Comparison of ENCODE assay signal across 1 cellular context in genomic region chr2:170930132-170931109, GRCh38.
A peak's percentile ranks its signal among the peaks of the same experiment; 100 is the strongest.
TF ChIP-seq lines count a peak whose summit lies in the region.

No MANE protein-coding gene starts in this region.

TF ChIP-seq in K562, 482 proteins besides CTCF, POLR2A, EP300 and RAD21 (continued from another document and continues in another):
- TF ChIP-seq ZNF384 (IDR thresholded peaks at IDR 0.05; ENCODE audit: low read depth, low read length) (0 out of 2 replicates have a peak, but pooled peaks have one; percentile 35), CREM (IDR thresholded peaks at IDR 0.05; ENCODE audit: low read depth) (peak; percentile 82), SIN3A (IDR thresholded peaks at IDR 0.05; ENCODE audit: borderline replicate concordance in 2 of 2, control insufficient read depth in 1 of 2, low read depth in 2 of 2, low read length in 2 of 2) (peak in 1 of 2 experiments; percentile 53; a peak in 1 of 4 replicates), TRIM28 (IDR thresholded peaks at IDR 0.05) (no peak), RNF2 (IDR thresholded peaks at IDR 0.05) (no peak), NONO (IDR thresholded peaks at IDR 0.05; ENCODE audit: low read depth in 2 of 2, low read length in 1 of 2) (no peak), TAF1 (IDR thresholded peaks at IDR 0.05; ENCODE audit: control insufficient read depth, extremely low read depth, insufficient read depth, low read length, severe bottlenecking) (peak; percentile 77), MYC (IDR thresholded peaks at IDR 0.05; ENCODE audit: low read depth, low read length) (0 out of 2 replicates have a peak, but pooled peaks have one; percentile 24), MYC (CRISPR knock-in tag; IDR thresholded peaks at IDR 0.05; ENCODE audit: borderline replicate concordance, low read depth) (no peak), ZC3H8 (IDR thresholded peaks at IDR 0.05) (no peak), THRA (IDR thresholded peaks at IDR 0.05) (no peak), LEF1 (IDR thresholded peaks at IDR 0.05) (0 out of 2 replicates have a peak, but pooled peaks have one; percentile 28), DACH1 (IDR thresholded peaks at IDR 0.05; ENCODE audit: partially characterized antibody) (no peak), ZEB2 (IDR thresholded peaks at IDR 0.05) (no peak), PML (IDR thresholded peaks at IDR 0.05; ENCODE audit: low read length) (peak; percentile 55; the same call in 1 of the 2 replicates), SMAD2 (IDR thresholded peaks at IDR 0.05; ENCODE audit: low read depth, low read length) (no peak), ID3 (CRISPR knock-in tag; IDR thresholded peaks at IDR 0.05) (no peak), ID3 (tag; IDR thresholded peaks at IDR 0.05) (0 out of 2 replicates have a peak, but pooled peaks have one; percentile 22), PHF20 (IDR thresholded peaks at IDR 0.05; ENCODE audit: partially characterized antibody) (no peak), ZNF766 (CRISPR knock-in tag; conservative IDR thresholded peaks at IDR 0.05) (no peak), DEAF1 (CRISPR knock-in tag; IDR thresholded peaks at IDR 0.05) (no peak), U2AF2 (optimal IDR thresholded peaks at IDR 0.05; ENCODE audit: low read depth, low read length) (no peak), SUPT5H (IDR thresholded peaks at IDR 0.05) (peak; percentile 31; the same call in 1 of the 2 replicates), HDAC2 (IDR thresholded peaks at IDR 0.05) (no peak), TSHZ1 (CRISPR knock-in tag; IDR thresholded peaks at IDR 0.05) (no peak), TFAM (CRISPR knock-in tag; conservative IDR thresholded peaks at IDR 0.05) (no peak), CCAR2 (IDR thresholded peaks at IDR 0.05; ENCODE audit: low read depth, low read length) (no peak), TAF9B (IDR thresholded peaks at IDR 0.05; ENCODE audit: partially characterized antibody) (peak; percentile 37), NRF1 (conservative IDR thresholded peaks at IDR 0.05 in 1 of 2, IDR thresholded peaks at IDR 0.05 in 1 of 2) (0 out of 4 replicates have a peak, but pooled peaks of 1 of the 2 experiments have one; percentile 9), HMBOX1 (IDR thresholded peaks at IDR 0.05) (no peak), SRSF3 (IDR thresholded peaks at IDR 0.05; ENCODE audit: insufficient read depth, low read length) (no peak), MTA3 (IDR thresholded peaks at IDR 0.05; ENCODE audit: borderline replicate concordance) (no peak), ERF (CRISPR knock-in tag; IDR thresholded peaks at IDR 0.05) (no peak), BACH1 (tag; IDR thresholded peaks at IDR 0.05) (peak; percentile 44; the same call in 1 of the 2 replicates), SAP30 (IDR thresholded peaks at IDR 0.05; ENCODE audit: borderline replicate concordance, insufficient read depth, low read depth, low read length, poor library complexity, severe bottlenecking) (no peak), USF2 (CRISPR knock-in tag; IDR thresholded peaks at IDR 0.05) (no peak), ZNF518B (CRISPR knock-in tag; IDR thresholded peaks at IDR 0.05) (no peak)
